13 cellular contexts compared by ENCODE assay signal in the genomic region with DNA sequence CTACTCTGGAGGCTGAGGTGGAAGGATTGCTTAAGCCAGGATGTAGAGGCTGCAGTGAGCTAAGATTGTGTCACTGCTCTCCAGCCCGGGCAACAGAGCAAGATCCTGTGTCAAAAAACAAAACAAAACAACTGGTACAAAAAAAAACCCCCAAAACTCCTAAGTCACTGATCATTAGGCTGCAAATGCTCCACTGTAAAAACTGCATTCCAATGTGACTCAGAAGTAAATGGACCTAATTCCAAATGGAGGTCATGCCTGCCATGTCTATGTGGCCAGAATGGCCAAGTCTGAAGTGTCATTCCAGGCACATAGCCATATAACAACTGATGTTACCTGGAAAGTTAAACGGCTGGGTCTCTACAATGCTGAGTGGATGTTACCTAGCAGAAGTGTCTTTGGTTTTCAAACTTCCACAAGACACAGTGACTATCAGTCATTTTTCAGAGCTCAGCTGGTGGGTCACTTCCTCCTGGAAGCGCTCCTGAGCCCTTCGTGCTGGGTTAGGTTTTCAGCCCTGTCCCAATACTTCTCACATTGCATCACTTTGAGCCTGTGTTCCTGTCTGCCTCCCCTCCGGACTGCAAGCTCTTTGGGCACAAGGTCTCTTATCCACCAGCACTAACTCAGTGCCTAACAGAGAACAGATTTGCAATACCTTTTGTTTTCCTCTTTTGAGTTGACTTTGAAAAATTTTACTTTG. TPM values are rescaled to one million over a fixed set of nuclear protein-coding genes. Genes with fewer than 3 reads are reported as not detected.
DNase-seq lines count a peak whose midpoint lies in the region; ATAC-seq and TF ChIP-seq lines count a peak whose summit lies in the region.
"Had no signal": no experiment of that assay in that cellular context is flagged by ENCODE, and none has a peak within 500 bp of the region (broad histone marks: within the 10 kb centered on the region; RNA-seq: fewer than 3 reads in every experiment).

No MANE protein-coding gene starts in this region.

- H3K27me3 ChIP-seq in SK-N-SH (ENCODE audit: insufficient read depth) (no peaks in the 10 kb centered on the region), muscle layer of colon (ENCODE audit: control insufficient read depth in 1 of 2, insufficient read depth in 2 of 2, low read length in 2 of 2) (no peaks in the 10 kb centered on the region), MM.1S (replicated peaks; ENCODE audit: insufficient read depth, low read length) (no peaks in the 10 kb centered on the region)
- H3K27me3 ChIP-seq: suprapubic skin had no signal

- H3K9ac ChIP-seq in SK-N-SH (peak overlapping the region; percentile 22; the same call in 1 of the 2 replicates), muscle layer of colon (ENCODE audit: low read length) (no peak overlapping the region), MM.1S (ENCODE audit: low read length) (no peak overlapping the region)

- 85% methylated on average over 5 of the region's 5 CpGs for WGBS in SK-N-SH (ENCODE audit: low lambda C conversion rate)

- TF ChIP-seq CTCF in SK-N-SH (IDR thresholded peaks at IDR 0.05) (no peak), epithelial cell of esophagus (IDR thresholded peaks at IDR 0.05; ENCODE audit: insufficient read depth, low read depth, low read length, missing control alignments) (no peak), MM.1S (IDR thresholded peaks at IDR 0.05; ENCODE audit: low read length) (no peak)

- H3F3A ChIP-seq in SK-N-SH (replicated peaks; ENCODE audit: insufficient read depth), result peaks cover 67% of the 10 kb centered on the region
- no peaks in the 10 kb centered on the region for H3F3A ChIP-seq in MM.1S (ENCODE audit: insufficient read depth, low read length)

- POLR2A ChIA-PET in SK-N-SH (lab: Yijun Ruan, JAX), result no interaction called here

- no peak for TF ChIP-seq EP300 in SK-N-SH (IDR thresholded peaks at IDR 0.05; ENCODE audit: borderline replicate concordance in 1 of 2, low read depth in 1 of 2, low read length in 1 of 2)

- H3K9me2 ChIP-seq in SK-N-SH (no peaks in the 10 kb centered on the region), MM.1S (replicated peaks; ENCODE audit: insufficient read depth, low read length) (no peaks in the 10 kb centered on the region)

- peak overlapping the region; percentile 38; the same call in 1 of the 2 replicates for H3K4me2 ChIP-seq in SK-N-SH
- H3K4me2 ChIP-seq in MM.1S (ENCODE audit: low read depth, low read length), result no peak overlapping the region

- H3K9me3 ChIP-seq in SK-N-SH (no peaks in the 10 kb centered on the region), muscle layer of colon (ENCODE audit: low read length) (no peaks in the 10 kb centered on the region), MM.1S (replicated peaks; ENCODE audit: insufficient read depth, low read length) (no peaks in the 10 kb centered on the region)
- H3K9me3 ChIP-seq: suprapubic skin had no signal

- H3K4me3 ChIP-seq in SK-N-SH (ENCODE audit: low read depth in 2 of 2, low read length in 1 of 2) (no peak overlapping the region), epithelial cell of esophagus (ENCODE audit: low read length) (no peak overlapping the region), muscle layer of colon (ENCODE audit: low read depth in 1 of 2, low read length in 2 of 2) (no peak overlapping the region), MM.1S (ENCODE audit: low read length) (no peak overlapping the region)
- H3K4me3 ChIP-seq: suprapubic skin had no signal

- H3K4me1 ChIP-seq in SK-N-SH (ENCODE audit: control insufficient read depth in 1 of 2, insufficient read depth in 2 of 2, low read depth in 1 of 2, low read length in 1 of 2) (peaks cover 11 to 54% of the 10 kb centered on the region in 2 experiments), muscle layer of colon (ENCODE audit: insufficient read depth, low read length) (peaks cover 92% of the 10 kb centered on the region), MM.1S (ENCODE audit: low read length) (no peaks in the 10 kb centered on the region)

- no peak for ATAC-seq in SK-N-SH treated with all-trans-retinoic acid at 6 μM for 48 hours
- ATAC-seq: activated CD8-positive, alpha-beta T cell treated with anti-CD3 and anti-CD28 coated beads for 36 hours had no signal

- H3K36me3 ChIP-seq in SK-N-SH (replicated peaks in 1 of 2; ENCODE audit: control insufficient read depth in 1 of 2, insufficient read depth in 2 of 2, low read length in 1 of 2), result peaks cover 46 to 50% of the 10 kb centered on the region in 2 experiments
- peaks cover 20% of the 10 kb centered on the region for H3K36me3 ChIP-seq in muscle layer of colon (ENCODE audit: insufficient read depth, low read length)
- no peaks in the 10 kb centered on the region for H3K36me3 ChIP-seq in MM.1S (replicated peaks; ENCODE audit: insufficient read depth, low read length)

- H2AFZ ChIP-seq in SK-N-SH (ENCODE audit: low read depth) (no peak overlapping the region), MM.1S (ENCODE audit: low read length) (no peak overlapping the region)

- no peak for TF ChIP-seq RAD21 in SK-N-SH (IDR thresholded peaks at IDR 0.05; ENCODE audit: low read length)

- DNase-seq in SK-N-SH (no peak), epithelial cell of esophagus (ENCODE audit: low read depth) (peak; percentile 7), MM.1S (no peak), DMS153 (lab: John Stamatoyannopoulos, UW) (no peak), activated gamma-delta T cell (lab: John Stamatoyannopoulos, UW) (no peak), anterior cingulate cortex (lab: John Stamatoyannopoulos, UW) (no peak)
- DNase-seq: activated CD8-positive, alpha-beta T cell treated with anti-CD3 and anti-CD28 coated beads for 36 hours; activated naive CD4-positive, alpha-beta T cell; cerebellar nuclear complex; naive B cell had no signal

- H3K27ac ChIP-seq in SK-N-SH (ENCODE audit: low read depth in 2 of 2, low read length in 1 of 2) (peak overlapping the region; percentile 28 to 96; a peak in 3 of 4 replicates), muscle layer of colon (ENCODE audit: low read depth, low read length) (peak overlapping the region; percentile 63), MM.1S (ENCODE audit: low read length) (no peak overlapping the region)

- H4K20me1 ChIP-seq in SK-N-SH (ENCODE audit: insufficient read depth), result peaks cover 70% of the 10 kb centered on the region
- no peaks in the 10 kb centered on the region for H4K20me1 ChIP-seq in MM.1S (ENCODE audit: insufficient read depth, low read length)

- CTCF ChIA-PET in SK-N-SH (lab: Yijun Ruan, JAX), result interaction anchor here (1.1 to 2.1 kb wide), 3 partner anchors 22 to 119 kb away, joined by 3 to 7 read pairs (median 5); no protein-coding TSS in a partner anchor

- H3K79me2 ChIP-seq in SK-N-SH (ENCODE audit: insufficient read depth) (peaks cover 100% of the 10 kb centered on the region), MM.1S (ENCODE audit: low read length) (no peaks in the 10 kb centered on the region)

TF ChIP-seq in SK-N-SH, 30 proteins besides CTCF, POLR2A, EP300 and RAD21:
- no peak for TF ChIP-seq TEAD4 (IDR thresholded peaks at IDR 0.05; ENCODE audit: borderline replicate concordance, insufficient read depth)
- TF ChIP-seq SMC3 (IDR thresholded peaks at IDR 0.05; ENCODE audit: low read depth, low read length), result no peak
- TF ChIP-seq, protein P1, sequence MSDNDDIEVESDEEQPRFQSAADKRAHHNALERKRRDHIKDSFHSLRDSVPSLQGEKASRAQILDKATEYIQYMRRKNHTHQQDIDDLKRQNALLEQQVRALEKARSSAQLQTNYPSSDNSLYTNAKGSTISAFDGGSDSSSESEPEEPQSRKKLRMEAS (IDR thresholded peaks at IDR 0.05; ENCODE audit: low read depth), result no peak
- TF ChIP-seq NRF1 (IDR thresholded peaks at IDR 0.05; ENCODE audit: low read depth, low read length), result no peak
- TF ChIP-seq CHD2 (IDR thresholded peaks at IDR 0.05; ENCODE audit: low read length, partially characterized antibody), result no peak
- no peak for TF ChIP-seq POLR2AphosphoS5 (IDR thresholded peaks at IDR 0.05; ENCODE audit: low read depth, low read length)
- TF ChIP-seq YY1 (IDR thresholded peaks at IDR 0.05; ENCODE audit: low read depth), result no peak
- TF ChIP-seq EZH2phosphoT487 (IDR thresholded peaks at IDR 0.05; ENCODE audit: borderline replicate concordance, low read depth), result no peak

TF ChIP-seq in SK-N-SH treated with all-trans-retinoic acid at 6 μM for 48 hours, 23 proteins besides CTCF, POLR2A, EP300 and RAD21:
- no peak for TF ChIP-seq ZNF70 (CRISPR knock-in tag; IDR thresholded peaks at IDR 0.05)
- no peak for TF ChIP-seq ISL1 (CRISPR knock-in tag; IDR thresholded peaks at IDR 0.05)
- TF ChIP-seq RARB (CRISPR knock-in tag; IDR thresholded peaks at IDR 0.05), result no peak
- TF ChIP-seq, protein P2, sequence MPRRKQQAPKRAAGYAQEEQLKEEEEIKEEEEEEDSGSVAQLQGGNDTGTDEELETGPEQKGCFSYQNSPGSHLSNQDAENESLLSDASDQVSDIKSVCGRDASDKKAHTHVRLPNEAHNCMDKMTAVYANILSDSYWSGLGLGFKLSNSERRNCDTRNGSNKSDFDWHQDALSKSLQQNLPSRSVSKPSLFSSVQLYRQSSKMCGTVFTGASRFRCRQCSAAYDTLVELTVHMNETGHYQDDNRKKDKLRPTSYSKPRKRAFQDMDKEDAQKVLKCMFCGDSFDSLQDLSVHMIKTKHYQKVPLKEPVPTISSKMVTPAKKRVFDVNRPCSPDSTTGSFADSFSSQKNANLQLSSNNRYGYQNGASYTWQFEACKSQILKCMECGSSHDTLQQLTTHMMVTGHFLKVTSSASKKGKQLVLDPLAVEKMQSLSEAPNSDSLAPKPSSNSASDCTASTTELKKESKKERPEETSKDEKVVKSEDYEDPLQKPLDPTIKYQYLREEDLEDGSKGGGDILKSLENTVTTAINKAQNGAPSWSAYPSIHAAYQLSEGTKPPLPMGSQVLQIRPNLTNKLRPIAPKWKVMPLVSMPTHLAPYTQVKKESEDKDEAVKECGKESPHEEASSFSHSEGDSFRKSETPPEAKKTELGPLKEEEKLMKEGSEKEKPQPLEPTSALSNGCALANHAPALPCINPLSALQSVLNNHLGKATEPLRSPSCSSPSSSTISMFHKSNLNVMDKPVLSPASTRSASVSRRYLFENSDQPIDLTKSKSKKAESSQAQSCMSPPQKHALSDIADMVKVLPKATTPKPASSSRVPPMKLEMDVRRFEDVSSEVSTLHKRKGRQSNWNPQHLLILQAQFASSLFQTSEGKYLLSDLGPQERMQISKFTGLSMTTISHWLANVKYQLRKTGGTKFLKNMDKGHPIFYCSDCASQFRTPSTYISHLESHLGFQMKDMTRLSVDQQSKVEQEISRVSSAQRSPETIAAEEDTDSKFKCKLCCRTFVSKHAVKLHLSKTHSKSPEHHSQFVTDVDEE (CRISPR knock-in tag; IDR thresholded peaks at IDR 0.05), result no peak
- TF ChIP-seq TCF4 (CRISPR knock-in tag; IDR thresholded peaks at IDR 0.05; ENCODE audit: borderline replicate concordance), result no peak
- no peak for TF ChIP-seq ZC3H10 (CRISPR knock-in tag; IDR thresholded peaks at IDR 0.05)
- TF ChIP-seq SNAI2 (CRISPR knock-in tag; IDR thresholded peaks at IDR 0.05), result no peak

RNA-seq across cellular contexts. Expression of a gene that starts 10.6 kb away (rescaled TPM):
- 329 and 454 TPM in 2 replicates for polyA plus RNA-seq in SK-N-SH (2012; rRNA removed)
- 409 and 444 TPM in 2 replicates for polyA plus RNA-seq in SK-N-SH (2012; cell fraction: cytosol; rRNA removed)
- polyA plus RNA-seq in SK-N-SH (2012; cell fraction: nucleus; rRNA removed), result 657 and 858 TPM in 2 replicates
